ENCODE assay signal across 26 cellular contexts in genomic region chr14:96370528-96370927, GRCh38.
"Had no signal": no experiment of that assay in that cellular context is flagged by ENCODE, and none has a peak within 500 bp of the region (broad histone marks: within the 10 kb centered on the region; RNA-seq: fewer than 3 reads in every experiment).

No MANE protein-coding gene starts in this region.

- H3K9me3 ChIP-seq: colonic mucosa, esophagus muscularis mucosa, esophagus squamous epithelium, gastrocnemius medialis, gastroesophageal sphincter, heart left ventricle had no signal

- H3K27me3 ChIP-seq: colonic mucosa, dorsolateral prefrontal cortex, esophagus muscularis mucosa, esophagus squamous epithelium, foreskin keratinocyte, gastrocnemius medialis, gastroesophageal sphincter, heart left ventricle, heart right ventricle had no signal

- H3K4me3 ChIP-seq: colonic mucosa, coronary artery, dorsolateral prefrontal cortex, esophagus muscularis mucosa, esophagus squamous epithelium, gastrocnemius medialis, gastroesophageal sphincter, heart left ventricle, heart right ventricle had no signal

- ATAC-seq: effector memory CD8-positive, alpha-beta T cell; esophagus mucosa; foreskin keratinocyte; gastrocnemius medialis; gastroesophageal sphincter; heart left ventricle; heart right ventricle had no signal

- H3K4me3 Mint-ChIP-seq: dendritic cell treated with granulocyte-macrophage colony-stimulating factor and Interleukin-4, amounts not matched to agents 40 ng/mL and 50 ng/mL, for 4 days; effector memory CD8-positive, alpha-beta T cell; endodermal cell had no signal

- H3K27ac ChIP-seq: colonic mucosa, coronary artery, dorsolateral prefrontal cortex, epithelial cell of prostate, esophagus muscularis mucosa, esophagus squamous epithelium, foreskin keratinocyte, gastrocnemius medialis, gastroesophageal sphincter, heart left ventricle, heart right ventricle had no signal

- H3K9me3 Mint-ChIP-seq: effector memory CD8-positive, alpha-beta T cell had no signal

- H3K36me3 ChIP-seq: colonic mucosa, esophagus muscularis mucosa, esophagus squamous epithelium, gastrocnemius medialis, gastroesophageal sphincter, heart left ventricle, heart right ventricle had no signal

- H3K27me3 Mint-ChIP-seq: dendritic cell treated with granulocyte-macrophage colony-stimulating factor and Interleukin-4, amounts not matched to agents 40 ng/mL and 50 ng/mL, for 4 days; effector memory CD8-positive, alpha-beta T cell had no signal

- DNase-seq: colonic mucosa; cortex of kidney; dermis blood vessel endothelial cell; dorsolateral prefrontal cortex; effector CD4-positive, alpha-beta T cell; effector CD8-positive, alpha-beta T cell; effector memory CD4-positive, alpha-beta T cell; effector memory CD8-positive, alpha-beta T cell; endodermal cell; erythroblast; esophagus squamous epithelium; foreskin fibroblast; foreskin keratinocyte; foreskin melanocyte; gastrocnemius medialis; glutamatergic neuron; heart left ventricle; heart right ventricle had no signal

- H3K27ac Mint-ChIP-seq: dendritic cell treated with granulocyte-macrophage colony-stimulating factor and Interleukin-4, amounts not matched to agents 40 ng/mL and 50 ng/mL, for 4 days; effector memory CD8-positive, alpha-beta T cell; endodermal cell had no signal

- H3K4me1 ChIP-seq: colonic mucosa, esophagus muscularis mucosa, gastrocnemius medialis, gastroesophageal sphincter had no signal

- FAIRE-seq: endothelial cell of umbilical vein, frontal cortex had no signal
